17 cellular contexts compared by ENCODE assay signal in genomic region chr4:63080929-63081328, GRCh38.
DNase-seq lines count a peak whose midpoint lies in the region; ATAC-seq and TF ChIP-seq lines count a peak whose summit lies in the region.
"Had no signal": no experiment of that assay in that cellular context is flagged by ENCODE, and none has a peak within 500 bp of the region (broad histone marks: within the 10 kb centered on the region; RNA-seq: fewer than 3 reads in every experiment).

No MANE protein-coding gene starts in this region.

- H3K79me2 ChIP-seq in PC-3 (ENCODE audit: low read length): no peaks in the 10 kb centered on the region
- no peaks in the 10 kb centered on the region for H3K79me2 ChIP-seq in trophoblast cell (ENCODE audit: control insufficient read depth, insufficient read depth, low read length, poor library complexity)
- no peaks in the 10 kb centered on the region for H3K79me2 ChIP-seq in hepatocyte

- no peaks in the 10 kb centered on the region for H3K36me3 ChIP-seq in PC-3 (ENCODE audit: low read depth, low read length)
- H3K36me3 ChIP-seq in trophoblast cell (ENCODE audit: control insufficient read depth in 1 of 2, insufficient read depth in 2 of 2, low read length in 2 of 2): no peaks in the 10 kb centered on the region
- no peaks in the 10 kb centered on the region for H3K36me3 ChIP-seq in hepatocyte (replicated peaks; ENCODE audit: insufficient read depth, low read depth)
- H3K36me3 ChIP-seq: BLaER1 treated with 17β-estradiol and CSF1 and Interleukin-3, amounts not matched to agents 10 nM and 100 nM had no signal

- no peaks in the 10 kb centered on the region for H3F3A ChIP-seq in PC-3 (ENCODE audit: low read length, unreplicated experiment)

- peak overlapping the region; percentile 54 for H4K12ac ChIP-seq in trophoblast cell (ENCODE audit: low read depth, low read length)

- H3K18ac ChIP-seq in trophoblast cell (ENCODE audit: low read length): no peak overlapping the region

- no peak overlapping the region for H2BK12ac ChIP-seq in trophoblast cell (ENCODE audit: low read length)

- H2AFZ ChIP-seq in PC-3 (ENCODE audit: low read length) (no peak overlapping the region), trophoblast cell (ENCODE audit: insufficient read depth, low read length, poor library complexity) (no peak overlapping the region), hepatocyte (no peak overlapping the region)

- no peak overlapping the region for H2BK120ac ChIP-seq in trophoblast cell (ENCODE audit: insufficient read depth, low read length, poor library complexity)

- no peaks in the 10 kb centered on the region for H3K9me3 ChIP-seq in PC-3 (ENCODE audit: low read length)
- peaks cover 7% of the 10 kb centered on the region for H3K9me3 ChIP-seq in trophoblast cell (ENCODE audit: insufficient read depth, low read depth, low read length)
- H3K9me3 ChIP-seq in hepatocyte (ENCODE audit: low read depth): no peaks in the 10 kb centered on the region
- H3K9me3 ChIP-seq: A549, Caco-2 had no signal

- intact Hi-C loops in PC-3 (cut with micrococcal nuclease): no loop called here

- BruUV-seq in PC-3 (replicated peaks; lab: Mats Ljungman, UMichigan): no TSS peak

- DNase-seq in HT1080 (ENCODE audit: low read depth) (peak; percentile 57), PC-3 (peak; percentile 55), trophoblast cell (no peak), hepatocyte (ENCODE audit: low spot score) (no peak)
- DNase-seq in stimulated activated CD4-positive, alpha-beta T cell treated with anti-CD3 and anti-CD28 coated beads, Interleukin-1b, Interleukin-23, amount 100 ng/mL, for 48 hours: no peak
- no peak for DNase-seq in stimulated activated naive CD8-positive, alpha-beta T cell treated with anti-CD3 and anti-CD28 coated beads, Interleukin-15, Interleukin-2, amounts not matched to agents 100 U/mL and 50 U/mL, for 24 hours
- DNase-seq: AML-193; Caco-2; Calu3; CD4-positive, alpha-beta T cell; CD8-positive, alpha-beta T cell; DMS79 treated with DMSO at 0.1 percent for 48 hours; GF-D8 had no signal

- H3K9me2 ChIP-seq in PC-3 (replicated peaks; ENCODE audit: low read length) (no peaks in the 10 kb centered on the region), hepatocyte (replicated peaks; ENCODE audit: insufficient read depth) (no peaks in the 10 kb centered on the region)

- peak overlapping the region; percentile 40 for H3K27ac ChIP-seq in PC-3 (ENCODE audit: low read length)
- no peak overlapping the region for H3K27ac ChIP-seq in trophoblast cell (ENCODE audit: low read depth, low read length)
- no peak overlapping the region for H3K27ac ChIP-seq in hepatocyte
- H3K27ac ChIP-seq: 22Rv1; A549; BLaER1 treated with 17β-estradiol and CSF1 and Interleukin-3, amounts not matched to agents 10 nM and 100 nM; C4-2B had no signal

- no peak overlapping the region for H2BK5ac ChIP-seq in trophoblast cell (ENCODE audit: low read depth, low read length, poor library complexity)

- H3K4me2 ChIP-seq in PC-3 (ENCODE audit: low read length) (no peak overlapping the region), trophoblast cell (ENCODE audit: low read length) (no peak overlapping the region), hepatocyte (no peak overlapping the region)
- H3K4me2 ChIP-seq: A549; BLaER1 treated with 17β-estradiol and CSF1 and Interleukin-3, amounts not matched to agents 10 nM and 100 nM had no signal

- H3K4me1 ChIP-seq in PC-3 (ENCODE audit: insufficient read depth, low read length): peaks cover 6% of the 10 kb centered on the region; the same call in 1 of the 2 replicates
- no peaks in the 10 kb centered on the region for H3K4me1 ChIP-seq in trophoblast cell (ENCODE audit: control insufficient read depth in 1 of 2, insufficient read depth in 2 of 2, low read length in 2 of 2)
- H3K4me1 ChIP-seq in hepatocyte (ENCODE audit: insufficient read depth): no peaks in the 10 kb centered on the region
- H3K4me1 ChIP-seq: A549; BLaER1 treated with 17β-estradiol and CSF1 and Interleukin-3, amounts not matched to agents 10 nM and 100 nM; Caco-2 had no signal

- no peak overlapping the region for H3K4ac ChIP-seq in trophoblast cell (ENCODE audit: low read depth, low read length)

- H3K4me3 ChIP-seq in PC-3 (ENCODE audit: low read length) (no peak overlapping the region), trophoblast cell (ENCODE audit: low read depth, low read length) (no peak overlapping the region), hepatocyte (no peak overlapping the region)
- H3K4me3 ChIP-seq: A549; BLaER1 treated with 17β-estradiol and CSF1 and Interleukin-3, amounts not matched to agents 10 nM and 100 nM had no signal

- no peak overlapping the region for H4K91ac ChIP-seq in trophoblast cell (ENCODE audit: low read depth, low read length)

- H3K27me3 ChIP-seq in PC-3 (ENCODE audit: low read length) (no peaks in the 10 kb centered on the region), trophoblast cell (ENCODE audit: insufficient read depth, low read length) (no peaks in the 10 kb centered on the region), hepatocyte (no peaks in the 10 kb centered on the region)
- H3K27me3 ChIP-seq: BLaER1 treated with 17β-estradiol and CSF1 and Interleukin-3, amounts not matched to agents 10 nM and 100 nM had no signal

- no peaks in the 10 kb centered on the region for H4K20me1 ChIP-seq in PC-3 (ENCODE audit: low read length)
- H4K20me1 ChIP-seq in hepatocyte (ENCODE audit: insufficient read depth, poor library complexity, severe bottlenecking): no peaks in the 10 kb centered on the region
- H4K20me1 ChIP-seq: BLaER1 treated with 17β-estradiol and CSF1 and Interleukin-3, amounts not matched to agents 10 nM and 100 nM had no signal

- no peaks in the 10 kb centered on the region for H3K79me1 ChIP-seq in trophoblast cell (ENCODE audit: low read length)

- CTCF ChIA-PET in PC-3 (lab: Charles Lee): no interaction called here

- H4K8ac ChIP-seq in trophoblast cell (ENCODE audit: low read depth, low read length): no peak overlapping the region

- WGBS in trophoblast cell (ENCODE audit: extremely low coverage, insufficient coverage, insufficient read length): no CpG with 5 or more reads among the region's 1 CpG
- 45% methylated on average over 1 of the region's 1 CpG for WGBS in hepatocyte (ENCODE audit: low lambda C conversion rate, missing lambda C conversion rate)

- TF ChIP-seq CTCF in PC-3 (conservative IDR thresholded peaks at IDR 0.05; ENCODE audit: low read depth, low read length): no peak
- no peak for TF ChIP-seq CTCF in hepatocyte (IDR thresholded peaks at IDR 0.05; ENCODE audit: poor library complexity)

- peak; percentile 58 for ATAC-seq in PC-3
- ATAC-seq in stimulated activated naive CD8-positive, alpha-beta T cell treated with anti-CD3 and anti-CD28 coated beads, Interleukin-15, Interleukin-2, amounts not matched to agents 100 U/mL and 50 U/mL, for 24 hours: no peak
- ATAC-seq: A549; CD8-positive, alpha-beta T cell had no signal

- POLR2A ChIA-PET in PC-3 (lab: Charles Lee; ENCODE audit: unreplicated experiment): no interaction called here

- H3K23ac ChIP-seq in trophoblast cell (ENCODE audit: low read length): no peak overlapping the region

- H3K9ac ChIP-seq in PC-3 (ENCODE audit: low read length) (no peak overlapping the region), trophoblast cell (ENCODE audit: low read length) (no peak overlapping the region)
- H3K9ac ChIP-seq: BLaER1 treated with 17β-estradiol and CSF1 and Interleukin-3, amounts not matched to agents 10 nM and 100 nM had no signal

- H2AK5ac ChIP-seq in trophoblast cell (ENCODE audit: low read length): no peak overlapping the region

- H3K14ac ChIP-seq in trophoblast cell (ENCODE audit: low read length): no peak overlapping the region

Comparison
In these comparisons a context has a peak if more than half of its experiments do, and no peak if none do; other contexts are left out.
1. DNase-seq: peak in HT1080 (single experiment) and PC-3 (single experiment); none in trophoblast cell (0 of 2), hepatocyte (single experiment), stimulated activated CD4-positive, alpha-beta T cell treated with anti-CD3 and anti-CD28 coated beads, Interleukin-1b, Interleukin-23, amount 100 ng/mL, for 48 hours (single experiment) and stimulated activated naive CD8-positive, alpha-beta T cell treated with anti-CD3 and anti-CD28 coated beads, Interleukin-15, Interleukin-2, amounts not matched to agents 100 U/mL and 50 U/mL, for 24 hours (single experiment).